ENCODE assay signal across 1 cellular context in the genomic region with DNA sequence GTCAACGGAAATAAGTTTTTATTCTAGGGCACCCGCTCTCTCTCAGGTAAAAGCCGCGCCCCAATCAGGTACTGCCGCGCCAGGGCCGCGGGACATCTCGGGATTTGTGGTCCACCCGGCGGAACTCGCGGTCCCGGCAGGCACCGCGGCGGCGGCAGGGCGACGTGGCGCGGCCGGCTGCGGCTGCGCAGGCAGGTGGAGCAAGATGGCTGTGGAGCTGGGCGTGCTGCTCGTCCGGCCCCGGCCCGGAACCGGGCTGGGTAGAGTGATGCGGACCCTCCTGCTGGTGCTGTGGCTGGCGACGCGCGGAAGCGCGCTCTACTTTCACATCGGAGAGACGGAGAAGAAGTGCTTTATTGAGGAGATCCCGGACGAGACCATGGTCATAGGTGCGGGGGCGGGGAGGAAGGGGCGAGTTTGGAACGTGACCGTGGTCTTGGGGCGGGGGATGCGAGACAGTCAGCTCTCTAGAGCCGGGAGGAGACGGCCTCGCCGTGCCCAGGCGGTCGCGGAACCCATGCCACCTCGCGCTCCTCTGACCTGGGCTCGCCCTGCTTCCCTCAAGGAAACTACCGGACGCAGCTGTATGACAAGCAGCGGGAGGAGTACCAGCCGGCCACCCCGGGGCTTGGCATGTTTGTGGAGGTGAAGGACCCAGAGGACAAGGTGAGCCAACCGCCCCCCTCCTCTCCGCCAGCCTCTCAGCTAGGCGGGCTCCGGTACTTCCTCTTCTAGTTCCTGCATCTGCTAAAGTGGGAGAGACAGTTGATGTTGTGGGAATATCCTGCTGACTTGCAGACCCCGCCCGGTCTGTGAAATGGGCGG.
TF ChIP-seq lines count a peak whose summit lies in the region.

Gene TMED9, plus strand, starts transcription at position 194 of the 825 bp plus-strand sequence. Its CDS starts 12 bp downstream, at position 206.

TF ChIP-seq in WTC11, 78 proteins besides CTCF, POLR2A, EP300 and RAD21 (continued from another document and continues in another):
- TF ChIP-seq, protein P1, sequence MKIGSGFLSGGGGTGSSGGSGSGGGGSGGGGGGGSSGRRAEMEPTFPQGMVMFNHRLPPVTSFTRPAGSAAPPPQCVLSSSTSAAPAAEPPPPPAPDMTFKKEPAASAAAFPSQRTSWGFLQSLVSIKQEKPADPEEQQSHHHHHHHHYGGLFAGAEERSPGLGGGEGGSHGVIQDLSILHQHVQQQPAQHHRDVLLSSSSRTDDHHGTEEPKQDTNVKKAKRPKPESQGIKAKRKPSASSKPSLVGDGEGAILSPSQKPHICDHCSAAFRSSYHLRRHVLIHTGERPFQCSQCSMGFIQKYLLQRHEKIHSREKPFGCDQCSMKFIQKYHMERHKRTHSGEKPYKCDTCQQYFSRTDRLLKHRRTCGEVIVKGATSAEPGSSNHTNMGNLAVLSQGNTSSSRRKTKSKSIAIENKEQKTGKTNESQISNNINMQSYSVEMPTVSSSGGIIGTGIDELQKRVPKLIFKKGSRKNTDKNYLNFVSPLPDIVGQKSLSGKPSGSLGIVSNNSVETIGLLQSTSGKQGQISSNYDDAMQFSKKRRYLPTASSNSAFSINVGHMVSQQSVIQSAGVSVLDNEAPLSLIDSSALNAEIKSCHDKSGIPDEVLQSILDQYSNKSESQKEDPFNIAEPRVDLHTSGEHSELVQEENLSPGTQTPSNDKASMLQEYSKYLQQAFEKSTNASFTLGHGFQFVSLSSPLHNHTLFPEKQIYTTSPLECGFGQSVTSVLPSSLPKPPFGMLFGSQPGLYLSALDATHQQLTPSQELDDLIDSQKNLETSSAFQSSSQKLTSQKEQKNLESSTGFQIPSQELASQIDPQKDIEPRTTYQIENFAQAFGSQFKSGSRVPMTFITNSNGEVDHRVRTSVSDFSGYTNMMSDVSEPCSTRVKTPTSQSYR (CRISPR knock-in tag; IDR thresholded peaks at IDR 0.05), result no peak
- TF ChIP-seq E2F5 (CRISPR knock-in tag; IDR thresholded peaks at IDR 0.05), result 0 out of 2 replicates have a peak, but pooled peaks have one; percentile 68
- TF ChIP-seq, protein P2, sequence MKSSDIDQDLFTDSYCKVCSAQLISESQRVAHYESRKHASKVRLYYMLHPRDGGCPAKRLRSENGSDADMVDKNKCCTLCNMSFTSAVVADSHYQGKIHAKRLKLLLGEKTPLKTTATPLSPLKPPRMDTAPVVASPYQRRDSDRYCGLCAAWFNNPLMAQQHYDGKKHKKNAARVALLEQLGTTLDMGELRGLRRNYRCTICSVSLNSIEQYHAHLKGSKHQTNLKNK (CRISPR knock-in tag; IDR thresholded peaks at IDR 0.05), result no peak
- TF ChIP-seq FOXP1 (CRISPR knock-in tag; IDR thresholded peaks at IDR 0.05; ENCODE audit: borderline replicate concordance), result 0 out of 2 replicates have a peak, but pooled peaks have one; percentile 55
- no peak for TF ChIP-seq ZNF396 (CRISPR knock-in tag; IDR thresholded peaks at IDR 0.05; ENCODE audit: borderline replicate concordance)
- TF ChIP-seq, protein P3, sequence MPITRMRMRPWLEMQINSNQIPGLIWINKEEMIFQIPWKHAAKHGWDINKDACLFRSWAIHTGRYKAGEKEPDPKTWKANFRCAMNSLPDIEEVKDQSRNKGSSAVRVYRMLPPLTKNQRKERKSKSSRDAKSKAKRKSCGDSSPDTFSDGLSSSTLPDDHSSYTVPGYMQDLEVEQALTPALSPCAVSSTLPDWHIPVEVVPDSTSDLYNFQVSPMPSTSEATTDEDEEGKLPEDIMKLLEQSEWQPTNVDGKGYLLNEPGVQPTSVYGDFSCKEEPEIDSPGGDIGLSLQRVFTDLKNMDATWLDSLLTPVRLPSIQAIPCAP (CRISPR knock-in tag; IDR thresholded peaks at IDR 0.05), result no peak
- TF ChIP-seq NFYB (CRISPR knock-in tag; conservative IDR thresholded peaks at IDR 0.05; ENCODE audit: low read depth), result peak; percentile 52
- TF ChIP-seq, protein P4, sequence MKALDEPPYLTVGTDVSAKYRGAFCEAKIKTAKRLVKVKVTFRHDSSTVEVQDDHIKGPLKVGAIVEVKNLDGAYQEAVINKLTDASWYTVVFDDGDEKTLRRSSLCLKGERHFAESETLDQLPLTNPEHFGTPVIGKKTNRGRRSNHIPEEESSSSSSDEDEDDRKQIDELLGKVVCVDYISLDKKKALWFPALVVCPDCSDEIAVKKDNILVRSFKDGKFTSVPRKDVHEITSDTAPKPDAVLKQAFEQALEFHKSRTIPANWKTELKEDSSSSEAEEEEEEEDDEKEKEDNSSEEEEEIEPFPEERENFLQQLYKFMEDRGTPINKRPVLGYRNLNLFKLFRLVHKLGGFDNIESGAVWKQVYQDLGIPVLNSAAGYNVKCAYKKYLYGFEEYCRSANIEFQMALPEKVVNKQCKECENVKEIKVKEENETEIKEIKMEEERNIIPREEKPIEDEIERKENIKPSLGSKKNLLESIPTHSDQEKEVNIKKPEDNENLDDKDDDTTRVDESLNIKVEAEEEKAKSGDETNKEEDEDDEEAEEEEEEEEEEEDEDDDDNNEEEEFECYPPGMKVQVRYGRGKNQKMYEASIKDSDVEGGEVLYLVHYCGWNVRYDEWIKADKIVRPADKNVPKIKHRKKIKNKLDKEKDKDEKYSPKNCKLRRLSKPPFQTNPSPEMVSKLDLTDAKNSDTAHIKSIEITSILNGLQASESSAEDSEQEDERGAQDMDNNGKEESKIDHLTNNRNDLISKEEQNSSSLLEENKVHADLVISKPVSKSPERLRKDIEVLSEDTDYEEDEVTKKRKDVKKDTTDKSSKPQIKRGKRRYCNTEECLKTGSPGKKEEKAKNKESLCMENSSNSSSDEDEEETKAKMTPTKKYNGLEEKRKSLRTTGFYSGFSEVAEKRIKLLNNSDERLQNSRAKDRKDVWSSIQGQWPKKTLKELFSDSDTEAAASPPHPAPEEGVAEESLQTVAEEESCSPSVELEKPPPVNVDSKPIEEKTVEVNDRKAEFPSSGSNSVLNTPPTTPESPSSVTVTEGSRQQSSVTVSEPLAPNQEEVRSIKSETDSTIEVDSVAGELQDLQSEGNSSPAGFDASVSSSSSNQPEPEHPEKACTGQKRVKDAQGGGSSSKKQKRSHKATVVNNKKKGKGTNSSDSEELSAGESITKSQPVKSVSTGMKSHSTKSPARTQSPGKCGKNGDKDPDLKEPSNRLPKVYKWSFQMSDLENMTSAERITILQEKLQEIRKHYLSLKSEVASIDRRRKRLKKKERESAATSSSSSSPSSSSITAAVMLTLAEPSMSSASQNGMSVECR (CRISPR knock-in tag; IDR thresholded peaks at IDR 0.05; ENCODE audit: borderline replicate concordance), result peak; percentile 75; the same call in 1 of the 2 replicates
- TF ChIP-seq CBFB (CRISPR knock-in tag; IDR thresholded peaks at IDR 0.05; ENCODE audit: low read depth), result no peak
- TF ChIP-seq ATF1 (CRISPR knock-in tag; IDR thresholded peaks at IDR 0.05), result no peak
- TF ChIP-seq, protein P5, sequence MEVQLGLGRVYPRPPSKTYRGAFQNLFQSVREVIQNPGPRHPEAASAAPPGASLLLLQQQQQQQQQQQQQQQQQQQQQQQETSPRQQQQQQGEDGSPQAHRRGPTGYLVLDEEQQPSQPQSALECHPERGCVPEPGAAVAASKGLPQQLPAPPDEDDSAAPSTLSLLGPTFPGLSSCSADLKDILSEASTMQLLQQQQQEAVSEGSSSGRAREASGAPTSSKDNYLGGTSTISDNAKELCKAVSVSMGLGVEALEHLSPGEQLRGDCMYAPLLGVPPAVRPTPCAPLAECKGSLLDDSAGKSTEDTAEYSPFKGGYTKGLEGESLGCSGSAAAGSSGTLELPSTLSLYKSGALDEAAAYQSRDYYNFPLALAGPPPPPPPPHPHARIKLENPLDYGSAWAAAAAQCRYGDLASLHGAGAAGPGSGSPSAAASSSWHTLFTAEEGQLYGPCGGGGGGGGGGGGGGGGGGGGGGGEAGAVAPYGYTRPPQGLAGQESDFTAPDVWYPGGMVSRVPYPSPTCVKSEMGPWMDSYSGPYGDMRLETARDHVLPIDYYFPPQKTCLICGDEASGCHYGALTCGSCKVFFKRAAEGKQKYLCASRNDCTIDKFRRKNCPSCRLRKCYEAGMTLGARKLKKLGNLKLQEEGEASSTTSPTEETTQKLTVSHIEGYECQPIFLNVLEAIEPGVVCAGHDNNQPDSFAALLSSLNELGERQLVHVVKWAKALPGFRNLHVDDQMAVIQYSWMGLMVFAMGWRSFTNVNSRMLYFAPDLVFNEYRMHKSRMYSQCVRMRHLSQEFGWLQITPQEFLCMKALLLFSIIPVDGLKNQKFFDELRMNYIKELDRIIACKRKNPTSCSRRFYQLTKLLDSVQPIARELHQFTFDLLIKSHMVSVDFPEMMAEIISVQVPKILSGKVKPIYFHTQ (CRISPR knock-in tag; IDR thresholded peaks at IDR 0.05), result no peak
- TF ChIP-seq SP1 (CRISPR knock-in tag; conservative IDR thresholded peaks at IDR 0.05), result no peak; the same call in 1 of the 2 replicates
- no peak for TF ChIP-seq JAZF1 (CRISPR knock-in tag; IDR thresholded peaks at IDR 0.05)
- no peak for TF ChIP-seq ZNF138 (CRISPR knock-in tag; conservative IDR thresholded peaks at IDR 0.05)
- TF ChIP-seq, protein P6, sequence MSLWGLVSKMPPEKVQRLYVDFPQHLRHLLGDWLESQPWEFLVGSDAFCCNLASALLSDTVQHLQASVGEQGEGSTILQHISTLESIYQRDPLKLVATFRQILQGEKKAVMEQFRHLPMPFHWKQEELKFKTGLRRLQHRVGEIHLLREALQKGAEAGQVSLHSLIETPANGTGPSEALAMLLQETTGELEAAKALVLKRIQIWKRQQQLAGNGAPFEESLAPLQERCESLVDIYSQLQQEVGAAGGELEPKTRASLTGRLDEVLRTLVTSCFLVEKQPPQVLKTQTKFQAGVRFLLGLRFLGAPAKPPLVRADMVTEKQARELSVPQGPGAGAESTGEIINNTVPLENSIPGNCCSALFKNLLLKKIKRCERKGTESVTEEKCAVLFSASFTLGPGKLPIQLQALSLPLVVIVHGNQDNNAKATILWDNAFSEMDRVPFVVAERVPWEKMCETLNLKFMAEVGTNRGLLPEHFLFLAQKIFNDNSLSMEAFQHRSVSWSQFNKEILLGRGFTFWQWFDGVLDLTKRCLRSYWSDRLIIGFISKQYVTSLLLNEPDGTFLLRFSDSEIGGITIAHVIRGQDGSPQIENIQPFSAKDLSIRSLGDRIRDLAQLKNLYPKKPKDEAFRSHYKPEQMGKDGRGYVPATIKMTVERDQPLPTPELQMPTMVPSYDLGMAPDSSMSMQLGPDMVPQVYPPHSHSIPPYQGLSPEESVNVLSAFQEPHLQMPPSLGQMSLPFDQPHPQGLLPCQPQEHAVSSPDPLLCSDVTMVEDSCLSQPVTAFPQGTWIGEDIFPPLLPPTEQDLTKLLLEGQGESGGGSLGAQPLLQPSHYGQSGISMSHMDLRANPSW (CRISPR knock-in tag; conservative IDR thresholded peaks at IDR 0.05; ENCODE audit: low read depth), result no peak
- no peak for TF ChIP-seq SOX15 (CRISPR knock-in tag; IDR thresholded peaks at IDR 0.05)
- TF ChIP-seq ZNF532 (CRISPR knock-in tag; IDR thresholded peaks at IDR 0.05; ENCODE audit: borderline replicate concordance), result no peak
- TF ChIP-seq GRHL2 (CRISPR knock-in tag; IDR thresholded peaks at IDR 0.05; ENCODE audit: insufficient replicate concordance, severe bottlenecking), result no peak
- TF ChIP-seq ZNF317 (CRISPR knock-in tag; IDR thresholded peaks at IDR 0.05; ENCODE audit: borderline replicate concordance, low read depth), result no peak
- TF ChIP-seq MLX (CRISPR knock-in tag; IDR thresholded peaks at IDR 0.05), result no peak
- no peak for TF ChIP-seq TCF7 (CRISPR knock-in tag; IDR thresholded peaks at IDR 0.05; ENCODE audit: low read depth)
- TF ChIP-seq, protein P7, sequence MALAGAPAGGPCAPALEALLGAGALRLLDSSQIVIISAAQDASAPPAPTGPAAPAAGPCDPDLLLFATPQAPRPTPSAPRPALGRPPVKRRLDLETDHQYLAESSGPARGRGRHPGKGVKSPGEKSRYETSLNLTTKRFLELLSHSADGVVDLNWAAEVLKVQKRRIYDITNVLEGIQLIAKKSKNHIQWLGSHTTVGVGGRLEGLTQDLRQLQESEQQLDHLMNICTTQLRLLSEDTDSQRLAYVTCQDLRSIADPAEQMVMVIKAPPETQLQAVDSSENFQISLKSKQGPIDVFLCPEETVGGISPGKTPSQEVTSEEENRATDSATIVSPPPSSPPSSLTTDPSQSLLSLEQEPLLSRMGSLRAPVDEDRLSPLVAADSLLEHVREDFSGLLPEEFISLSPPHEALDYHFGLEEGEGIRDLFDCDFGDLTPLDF (CRISPR knock-in tag; IDR thresholded peaks at IDR 0.05), result no peak
- TF ChIP-seq NR1H2 (CRISPR knock-in tag; IDR thresholded peaks at IDR 0.05), result no peak
- no peak for TF ChIP-seq RORB (CRISPR knock-in tag; IDR thresholded peaks at IDR 0.05)
- TF ChIP-seq CREB1 (CRISPR knock-in tag; IDR thresholded peaks at IDR 0.05), result no peak
